22 cellular contexts compared by ENCODE assay signal in the genomic region with DNA sequence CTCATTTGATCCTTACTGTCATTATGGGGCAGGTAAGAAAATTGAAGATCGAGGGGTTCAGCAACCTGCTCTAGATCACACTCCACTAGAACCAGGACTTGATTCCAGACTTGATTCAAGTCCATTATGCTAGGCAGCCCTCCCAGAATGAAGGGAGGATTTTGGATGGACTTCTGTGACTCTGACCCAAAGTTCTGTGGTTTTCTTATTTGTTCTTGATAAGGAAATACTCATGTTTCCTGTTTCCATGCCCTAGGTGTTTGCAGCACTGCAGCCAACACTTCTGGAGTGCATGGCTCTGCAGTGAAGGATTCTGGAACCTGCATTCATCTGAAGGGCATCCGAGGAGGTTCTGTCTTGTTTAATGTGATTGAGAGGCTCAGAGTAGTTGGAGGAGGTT.
"Had no signal": no experiment of that assay in that cellular context is flagged by ENCODE, and none has a peak within 500 bp of the region (broad histone marks: within the 10 kb centered on the region; RNA-seq: fewer than 3 reads in every experiment).

No MANE protein-coding gene starts in this region.

- H3K4me1 ChIP-seq: colonic mucosa, gastrocnemius medialis, heart right ventricle, left ventricle myocardium inferior, lower lobe of right lung had no signal

- H3K36me3 ChIP-seq: colonic mucosa, gastrocnemius medialis, heart right ventricle, left ventricle myocardium inferior, lower lobe of right lung had no signal

- H3K4me3 ChIP-seq: colonic mucosa, gastrocnemius medialis, heart right ventricle, left ventricle myocardium inferior, lower lobe of right lung had no signal

- DNase-seq: cerebellar nuclear complex; cortex of kidney; effector CD8-positive, alpha-beta T cell; effector memory CD8-positive, alpha-beta T cell; endodermal cell; erythroblast; foreskin fibroblast; foreskin melanocyte; gastrocnemius medialis; glutamatergic neuron; heart right ventricle; hippocampal formation; left cardiac atrium; left ventricle myocardium inferior; lower lobe of right lung; mesenchymal stem cell had no signal

- H3K27ac ChIP-seq: colonic mucosa, epithelial cell of prostate, gastrocnemius medialis, heart right ventricle, left ventricle myocardium inferior, lower lobe of right lung had no signal

- H3K9me3 ChIP-seq: colonic mucosa, gastrocnemius medialis, heart right ventricle, left ventricle myocardium inferior, lower lobe of right lung had no signal

- FAIRE-seq: endometrium, islet of Langerhans, keratinocyte had no signal

- ATAC-seq: effector memory CD8-positive, alpha-beta T cell; esophagus mucosa; gastrocnemius medialis; heart right ventricle; left cardiac atrium; lower lobe of right lung had no signal

- H3K27me3 ChIP-seq: colonic mucosa, gastrocnemius medialis had no signal
